9 cellular contexts compared by ENCODE assay signal in genomic region chr15:57218826-57219576, GRCh38.
DNase-seq lines count a peak whose midpoint lies in the region; ATAC-seq and TF ChIP-seq lines count a peak whose summit lies in the region.
"Had no signal": no experiment of that assay in that cellular context is flagged by ENCODE, and none has a peak within 500 bp of the region (broad histone marks: within the 10 kb centered on the region; RNA-seq: fewer than 3 reads in every experiment).

No MANE protein-coding gene starts in this region.

- DNase-seq in HFF-Myc (ENCODE audit: extremely low read depth, low read depth) (peak; percentile 99), NCI-H510A treated with DMSO at 0.1 percent for 48 hours (lab: John Stamatoyannopoulos, UW) (peak; percentile 99), renal cortical epithelial cell (ENCODE audit: low read depth) (peak; percentile 51), mucosa of gallbladder (ENCODE audit: low spot score) (no peak)
- no peak for DNase-seq in activated T-cell treated with anti-CD3 and anti-CD28 coated beads, Interleukin-2, amount 50 U/mL, for 1 hour

- H3K36me3 ChIP-seq in endocrine pancreas (ENCODE audit: control insufficient read depth, insufficient read depth, low read length), result no peaks in the 10 kb centered on the region

- no peak for ATAC-seq in activated T-helper 17 cell treated with anti-CD3 and anti-CD28 coated beads, Interleukin-2, amount 50 U/mL, for 72 hours (replicated peaks)
- ATAC-seq in HG03139 (IDR thresholded peaks at IDR 0.05; ENCODE audit: unreplicated experiment), result no peak

- H3K36me3 Mint-ChIP-seq in activated T-helper 17 cell treated with anti-CD3 and anti-CD28 coated beads, Interleukin-2, amount 50 U/mL, for 72 hours (ENCODE audit: low read depth), result no peaks in the 10 kb centered on the region

- H3K4me1 Mint-ChIP-seq in activated T-helper 17 cell treated with anti-CD3 and anti-CD28 coated beads, Interleukin-2, amount 50 U/mL, for 72 hours, result peaks cover 9% of the 10 kb centered on the region

- no peak overlapping the region for H3K4me3 Mint-ChIP-seq in activated T-helper 17 cell treated with anti-CD3 and anti-CD28 coated beads, Interleukin-2, amount 50 U/mL, for 72 hours
- H3K4me3 Mint-ChIP-seq: T-helper 1 cell treated with Interleukin-12 subunit alpha and Interleukin-12 subunit beta and Interleukin-4 antibody, amounts not matched to agents 30 μg/mL and 1 μg/mL, for 36 hours had no signal

- H3K27me3 Mint-ChIP-seq in activated T-helper 17 cell treated with anti-CD3 and anti-CD28 coated beads, Interleukin-2, amount 50 U/mL, for 72 hours, result no peaks in the 10 kb centered on the region

- no peaks in the 10 kb centered on the region for H3K9me3 Mint-ChIP-seq in activated T-helper 17 cell treated with anti-CD3 and anti-CD28 coated beads, Interleukin-2, amount 50 U/mL, for 72 hours
- H3K9me3 Mint-ChIP-seq: T-helper 1 cell treated with Interleukin-12 subunit alpha and Interleukin-12 subunit beta and Interleukin-4 antibody, amounts not matched to agents 30 μg/mL and 1 μg/mL, for 36 hours had no signal

- no peak overlapping the region for H3K9ac ChIP-seq in endocrine pancreas (ENCODE audit: control insufficient read depth, insufficient read depth, low read length)

- H3K27me3 ChIP-seq in endocrine pancreas (ENCODE audit: control insufficient read depth, insufficient read depth, low read length), result no peaks in the 10 kb centered on the region

- H3K9me3 ChIP-seq in endocrine pancreas (ENCODE audit: control insufficient read depth, low read length), result no peaks in the 10 kb centered on the region

- peaks cover 18% of the 10 kb centered on the region for H3K4me1 ChIP-seq in endocrine pancreas (ENCODE audit: control insufficient read depth, insufficient read depth, low read length)

- no peak overlapping the region for H3K27ac Mint-ChIP-seq in activated T-helper 17 cell treated with anti-CD3 and anti-CD28 coated beads, Interleukin-2, amount 50 U/mL, for 72 hours
- H3K27ac Mint-ChIP-seq: T-helper 1 cell treated with Interleukin-12 subunit alpha and Interleukin-12 subunit beta and Interleukin-4 antibody, amounts not matched to agents 30 μg/mL and 1 μg/mL, for 36 hours had no signal

- TF ChIP-seq CTCF in HFF-Myc (IDR thresholded peaks at IDR 0.05; ENCODE audit: low read depth, low read length, missing control alignments), result no peak

- peak overlapping the region; percentile 56 for H3K4me3 ChIP-seq in HFF-Myc (replicated peaks; ENCODE audit: low read depth, low read length)
- peak overlapping the region; percentile 64 for H3K4me3 ChIP-seq in endocrine pancreas (ENCODE audit: control insufficient read depth, insufficient read depth, low read length)

Comparison
In these comparisons a context has a peak if more than half of its experiments do, and no peak if none do; other contexts are left out.
1. DNase-seq: peak in HFF-Myc (single experiment), NCI-H510A treated with DMSO at 0.1 percent for 48 hours (single experiment) and renal cortical epithelial cell (single experiment); none in mucosa of gallbladder (single experiment) and activated T-cell treated with anti-CD3 and anti-CD28 coated beads, Interleukin-2, amount 50 U/mL, for 1 hour (single experiment).